ENCODE assay signal across 8 cellular contexts in the genomic region with DNA sequence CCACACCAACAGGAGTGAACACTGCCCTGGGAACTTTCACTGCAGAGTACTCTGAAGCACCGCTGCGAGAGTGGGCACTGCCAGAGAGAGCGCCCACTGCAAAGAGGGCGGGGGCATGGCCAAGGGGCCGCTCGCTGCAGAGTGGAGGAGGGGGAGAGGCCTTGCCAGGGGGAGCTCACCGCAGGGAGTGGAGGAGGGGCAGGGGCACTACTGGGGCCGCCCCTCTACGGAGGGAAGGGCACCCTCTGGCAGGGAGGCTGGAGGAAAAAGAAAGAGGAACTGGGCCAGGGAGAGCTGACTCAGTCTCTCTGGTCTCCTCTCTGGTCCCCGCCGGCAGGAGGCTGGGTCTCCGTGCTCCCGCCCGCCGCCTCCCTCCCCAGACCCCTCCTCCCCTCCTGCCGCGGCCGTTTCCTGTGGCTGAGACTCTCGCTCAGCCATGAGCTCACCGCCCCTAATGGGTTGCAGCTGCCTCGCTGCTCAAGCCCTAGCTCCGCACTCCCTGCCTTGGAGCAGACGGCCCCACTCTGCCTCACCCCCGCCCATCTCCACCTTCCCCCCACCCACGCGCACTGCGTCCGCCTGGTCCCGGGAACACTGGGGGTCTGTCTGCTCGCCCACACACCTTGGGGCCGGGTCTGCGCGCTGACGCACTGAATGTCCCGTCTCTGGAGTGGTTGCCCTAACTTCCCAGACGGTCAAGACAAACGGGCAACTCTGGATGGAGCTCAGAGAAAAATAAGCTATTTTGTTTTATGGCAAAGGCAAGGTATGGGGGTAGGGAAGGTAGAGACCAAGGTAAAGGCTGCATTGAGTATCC.
A peak's percentile ranks its signal among the peaks of the same experiment; 100 is the strongest.
DNase-seq lines count a peak whose midpoint lies in the region; ATAC-seq, FAIRE-seq and TF ChIP-seq lines count a peak whose summit lies in the region.

No MANE protein-coding gene starts in this region.

- H3K4me3 ChIP-seq in LNCaP clone FGC (ENCODE audit: low read depth, low read length) = peak overlapping the region; percentile 66

- TF ChIP-seq CTCF in LNCaP clone FGC (IDR thresholded peaks at IDR 0.05; ENCODE audit: control insufficient read depth, extremely low read depth, insufficient read depth) (no peak), RWPE1 (conservative IDR thresholded peaks at IDR 0.05; ENCODE audit: low read depth) (no peak)

- H3K27ac ChIP-seq in RWPE1 = peak overlapping the region; percentile 83

- CTCF ChIA-PET in RWPE1 (lab: Yijun Ruan, JAX) = interaction anchor here (0.6 to 3.0 kb wide), 9 partner anchors 10 to 551 kb away, joined by 3 to 31 read pairs (median 4); no protein-coding TSS in a partner anchor

- TF ChIP-seq POLR2A in H54 (IDR thresholded peaks at IDR 0.05; ENCODE audit: low read depth, low read length) = peak; percentile 23; the same call in 1 of the 2 replicates

- intact Hi-C loops in posterior cingulate gyrus (cut with DNase I) = loop anchor here (5.0 kb wide), 2 partner anchors 44 to 441 kb away; a partner anchor contains a TSS

- no peak for FAIRE-seq in H54 (lab: Jason Lieb, UNC)

- ATAC-seq in HG03457 (IDR thresholded peaks at IDR 0.05; ENCODE audit: unreplicated experiment) = no peak

- POLR2A ChIA-PET in RWPE1 (lab: Yijun Ruan, JAX; ENCODE audit: low non-redundant PET) = interaction anchor here (1.4 kb wide), 1 partner anchor 33 kb away, joined by 4 read pairs; no protein-coding TSS in a partner anchor

- DNase-seq in GM04504 (ENCODE audit: low read depth) (peak; percentile 87), H54 (ENCODE audit: insufficient read length, low spot score) (peak; percentile 73), LNCaP clone FGC (ENCODE audit: low read depth) (no peak), RWPE1 (ENCODE audit: low spot score) (peak; percentile 42), astrocyte of the hippocampus (ENCODE audit: low read depth, low spot score) (peak; percentile 96), hepatic stellate cell (ENCODE audit: low spot score) (peak; percentile 92), posterior cingulate gyrus (peak in 9 of 10 donors; percentile 52 to 94 (median 61))
